26 cellular contexts compared by ENCODE assay signal in the genomic region with DNA sequence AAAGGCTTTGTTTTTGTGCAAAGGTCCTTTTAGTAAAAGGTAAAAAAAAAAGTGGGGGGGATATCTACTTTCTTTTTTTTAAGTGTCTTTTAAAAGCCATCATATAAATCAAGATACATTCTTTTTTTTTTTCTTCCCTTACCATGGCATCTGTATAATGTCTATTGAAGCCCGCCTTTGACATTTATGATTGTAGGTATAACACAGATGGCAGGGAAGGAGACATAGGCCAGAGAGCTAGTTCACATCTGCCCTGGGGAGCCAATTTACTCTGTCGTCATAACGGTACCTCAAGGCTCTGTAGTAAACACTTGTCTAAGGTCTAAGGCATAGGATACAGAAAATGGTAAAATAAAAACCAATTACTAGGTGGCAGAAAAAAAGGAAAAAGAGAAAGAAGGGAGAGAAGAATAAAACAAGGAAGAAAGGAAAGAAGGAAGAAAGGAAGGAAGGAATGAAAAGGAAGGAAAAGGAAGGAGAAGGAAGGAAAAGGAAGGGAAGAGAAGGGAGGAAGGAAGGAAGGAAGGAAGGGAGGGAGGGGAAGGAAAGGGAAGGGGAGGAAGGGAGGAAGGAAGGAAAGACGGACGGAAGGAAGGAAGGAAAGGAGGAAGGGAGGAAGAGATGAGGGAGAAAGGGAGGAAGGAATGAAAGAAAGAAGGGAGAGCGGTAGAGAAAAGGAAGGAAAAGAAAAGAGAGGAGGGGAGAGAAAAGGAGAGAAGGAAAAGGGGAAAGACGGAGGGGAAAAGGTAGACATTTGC.
"Had no signal": no experiment of that assay in that cellular context is flagged by ENCODE, and none has a peak within 500 bp of the region (broad histone marks: within the 10 kb centered on the region; RNA-seq: fewer than 3 reads in every experiment).

No MANE protein-coding gene starts in this region.

- DNase-seq: activated CD4-positive, alpha-beta T cell treated with anti-CD3 and anti-CD28 coated beads for 36 hours; activated CD4-positive, alpha-beta T cell treated with anti-CD3 and anti-CD28 coated beads, Interleukin-2, amount 10 ng/mL, durations not matched to agents 7 days and 5 days; activated CD4-positive, alpha-beta T cell treated with anti-CD3 and anti-CD28 coated beads, Interleukin-2, amount 50 U/mL, for 48 hours; activated CD8-positive, alpha-beta T cell treated with anti-CD3 and anti-CD28 coated beads, Interleukin-2, amount 10 ng/mL, durations not matched to agents 7 days and 5 days; activated gamma-delta T cell; activated naive CD4-positive, alpha-beta T cell treated with Interleukin-2 at 50 U/mL for 16 hours; activated naive CD8-positive, alpha-beta T cell treated with anti-CD3 and anti-CD28 coated beads, Interleukin-2, amount 10 ng/mL, durations not matched to agents 7 days and 5 days; activated T-cell treated with anti-CD3 and anti-CD28 coated beads, Interleukin-2, amount 50 U/mL, for 24 hours; amygdala; Karpas-422; NCI-H1105; NCI-H1417 treated with DMSO at 0.1 percent for 48 hours; NCI-H187 treated with DMSO at 0.1 percent for 48 hours; NCI-H2081; NCI-H446; NCI-H510A treated with DMSO at 0.1 percent for 48 hours; NCI-H526 treated with DMSO at 0.1 percent for 48 hours; NK-92 treated with Interleukin-12 subunit alpha and Interleukin-12 subunit beta, amount 100 ng/mL, for 24 hours; PC-3; Peyer's patch; RPMI8226; SHP77 treated with DMSO at 0.1 percent for 48 hours had no signal

- H3K27me3 ChIP-seq: ascending aorta, cardiac muscle cell, Peyer's patch, SJSA1 had no signal

- ATAC-seq: activated CD4-positive, alpha-beta T cell treated with anti-CD3 and anti-CD28 coated beads for 36 hours; activated CD4-positive, CD25-positive, alpha-beta regulatory T cell treated with anti-CD3 and anti-CD28 coated beads, Interleukin-2, amount 50 U/mL, for 24 hours; activated CD8-positive, alpha-beta T cell treated with anti-CD3 and anti-CD28 coated beads, Interleukin-2, amount 10 ng/mL, durations not matched to agents 7 days and 5 days had no signal

- H3K27ac ChIP-seq: ascending aorta, cardiac muscle cell, Peyer's patch, SJSA1 had no signal

- H3K9me3 ChIP-seq: ascending aorta, Peyer's patch, SJSA1 had no signal

- H3K4me1 ChIP-seq: ascending aorta, Peyer's patch had no signal

- H3K36me3 ChIP-seq: ascending aorta, cardiac muscle cell, Peyer's patch, SJSA1 had no signal

- H3K4me3 ChIP-seq: ascending aorta, cardiac muscle cell, Peyer's patch, SJSA1 had no signal
